ENCODE assay signal across 7 cellular contexts in the genomic region with DNA sequence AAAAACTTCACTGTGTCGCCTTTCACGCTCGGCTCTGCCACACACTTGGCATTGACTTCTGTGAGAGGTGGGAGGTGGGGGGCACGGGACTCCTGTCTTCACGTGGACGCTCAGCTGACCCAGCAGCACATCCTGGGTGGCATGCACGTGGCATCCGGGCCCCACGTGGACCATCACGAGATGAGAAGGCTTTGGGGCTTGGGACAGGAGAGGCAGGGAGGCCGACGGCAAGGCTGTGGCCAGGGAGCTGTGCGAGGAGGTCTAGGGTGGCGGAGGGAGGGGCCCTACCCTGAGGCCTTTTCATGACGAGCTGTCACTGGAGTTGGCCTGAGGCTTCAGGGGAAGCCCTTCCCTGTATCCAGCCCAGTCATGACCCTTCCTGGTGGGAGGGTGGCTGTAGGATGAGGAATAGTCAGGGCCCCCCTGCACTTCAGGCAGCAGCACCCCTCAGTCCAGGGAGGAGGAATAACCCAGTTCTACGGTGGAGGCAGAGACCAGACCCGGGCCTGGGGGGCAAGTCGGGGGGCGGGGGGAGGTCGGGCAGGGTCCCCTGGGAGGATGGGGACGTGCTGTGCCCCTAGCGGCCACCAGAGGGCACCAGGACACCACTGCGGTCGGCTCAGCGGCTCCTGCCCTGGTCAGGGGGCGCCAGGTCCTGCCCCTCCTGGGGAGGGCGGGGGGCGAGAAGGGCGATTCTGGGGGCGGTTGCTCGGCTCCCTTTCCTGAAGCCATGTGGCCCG. TPM values are rescaled to one million over a fixed set of nuclear protein-coding genes. Genes with fewer than 3 reads are reported as not detected.
DNase-seq lines count a peak whose midpoint lies in the region; ATAC-seq and TF ChIP-seq lines count a peak whose summit lies in the region.
"Had no signal": no experiment of that assay in that cellular context is flagged by ENCODE, and none has a peak within 500 bp of the region (broad histone marks: within the 10 kb centered on the region; RNA-seq: fewer than 3 reads in every experiment).

No MANE protein-coding gene starts in this region.

- H3K4me3 ChIP-seq in fibroblast of lung (replicated peaks in 1 of 4; ENCODE audit: control extremely low read depth in 1 of 4, insufficient read depth in 1 of 4, low read depth in 3 of 4, low read length in 4 of 4): no peak overlapping the region

- peak; percentile 54 to 66 for TF ChIP-seq CTCF in fibroblast of lung (conservative IDR thresholded peaks at IDR 0.05 in 1 of 2, IDR thresholded peaks at IDR 0.05 in 1 of 2; ENCODE audit: low read depth in 1 of 2, low read length in 2 of 2)

- no peaks in the 10 kb centered on the region for H3K4me1 ChIP-seq in fibroblast of lung (ENCODE audit: control insufficient read depth, extremely low read depth, insufficient read depth, low read length)

- H3K36me3 ChIP-seq in fibroblast of lung (ENCODE audit: control insufficient read depth, insufficient read depth, low read length): no peaks in the 10 kb centered on the region

- peak; percentile 35 to 45 (median 42) for DNase-seq in activated CD4-positive, CD25-positive, alpha-beta regulatory T cell (lab: John Stamatoyannopoulos, UW)
- DNase-seq in fibroblast of lung (ENCODE audit: low read depth in 2 of 2): no peak
- peak; percentile 34 to 59 (median 41) for DNase-seq in stimulated activated CD4-positive, alpha-beta T cell treated with anti-CD3 and anti-CD28 coated beads, TNF-alpha, amount 100 ng/mL, for 24 hours (ENCODE audit: low read depth in 3 of 3)
- no peak for DNase-seq in cerebellar cortex (ENCODE audit: low spot score)
- DNase-seq in cortex of kidney (lab: John Stamatoyannopoulos, UW): no peak

- no peak overlapping the region for H3K9ac ChIP-seq in fibroblast of lung (ENCODE audit: insufficient read depth, low read length)

- peak; percentile 51 for ATAC-seq in GM19043 (IDR thresholded peaks at IDR 0.05; ENCODE audit: low read depth, unreplicated experiment)

- H4K20me1 ChIP-seq in fibroblast of lung (ENCODE audit: control insufficient read depth, extremely low read depth, insufficient read depth, low read length): no peaks in the 10 kb centered on the region

- no peak overlapping the region for H3K27ac ChIP-seq in fibroblast of lung (ENCODE audit: insufficient read depth, low read length)

- H3K9me3 ChIP-seq in fibroblast of lung (ENCODE audit: control insufficient read depth, insufficient read depth, low read depth, low read length): no peaks in the 10 kb centered on the region

- peak overlapping the region; percentile 59 for H3K4me2 ChIP-seq in fibroblast of lung (ENCODE audit: extremely low read depth, insufficient read depth, low read length)

- no peak overlapping the region for H2AFZ ChIP-seq in fibroblast of lung (ENCODE audit: low read length)

- peaks cover 8% of the 10 kb centered on the region for H3K27me3 ChIP-seq in fibroblast of lung (ENCODE audit: control insufficient read depth, insufficient read depth, low read length)

- H3K79me2 ChIP-seq in fibroblast of lung (ENCODE audit: control insufficient read depth, insufficient read depth, low read length): no peaks in the 10 kb centered on the region

RNA-seq across cellular contexts. Expression of a gene that starts 2.0 kb away (rescaled TPM):
- 0.17 TPM in 1 of 2 replicates, not detected in the other for total RNA-seq in fibroblast of lung
- polyA plus RNA-seq in fibroblast of lung: 0.03 TPM in 1 of 2 replicates, not detected in the other
- polyA plus RNA-seq in fibroblast of lung (2012): 0.48 and 0.58 TPM in 2 replicates
- polyA minus RNA-seq in fibroblast of lung (ENCODE audit: low replicate concordance): not detected in 2 replicates
- total RNA-seq: activated CD8-positive, alpha-beta memory T cell treated with anti-CD3 and anti-CD28 coated beads for 36 hours had no signal

RNA-seq across cellular contexts. Expression of a gene that starts 16.0 kb away (rescaled TPM):
- 1.5 and 2.0 TPM in 2 replicates for total RNA-seq in fibroblast of lung
- 0.10 and 0.49 TPM in 2 replicates for polyA plus RNA-seq in fibroblast of lung
- 0.20 and 0.99 TPM in 2 replicates for polyA plus RNA-seq in fibroblast of lung (2012)
- 0.39 TPM in 1 of 2 replicates, not detected in the other for polyA minus RNA-seq in fibroblast of lung (ENCODE audit: low replicate concordance)

RNA-seq across cellular contexts. Expression of a gene that starts 17.6 kb away (rescaled TPM):
- total RNA-seq in fibroblast of lung: under 0.01 and 0.17 TPM in 2 replicates
- 0.41 and 0.44 TPM in 2 replicates for polyA plus RNA-seq in fibroblast of lung
- polyA plus RNA-seq in fibroblast of lung (2012): 0.98 and 1.5 TPM in 2 replicates
- 0.35 and 2.3 TPM in 2 replicates for polyA minus RNA-seq in fibroblast of lung (ENCODE audit: low replicate concordance)

RNA-seq across cellular contexts. Expression of a gene that starts 23.5 kb away (rescaled TPM):
- 5.6 and 7.4 TPM in 2 replicates for total RNA-seq in fibroblast of lung
- 4.7 and 6.1 TPM in 2 replicates for polyA plus RNA-seq in fibroblast of lung
- 5.9 and 7.5 TPM in 2 replicates for polyA plus RNA-seq in fibroblast of lung (2012)
- polyA minus RNA-seq in fibroblast of lung (ENCODE audit: low replicate concordance): 1.6 and 4.1 TPM in 2 replicates

RNA-seq across cellular contexts. Expression of a gene that starts 24.9 kb away (rescaled TPM):
- 61.1 and 61.9 TPM in 2 replicates for total RNA-seq in fibroblast of lung
- 34.1 and 62.0 TPM in 2 replicates for polyA plus RNA-seq in fibroblast of lung
- polyA plus RNA-seq in fibroblast of lung (2012): 47.9 and 88.2 TPM in 2 replicates
- polyA minus RNA-seq in fibroblast of lung (ENCODE audit: low replicate concordance): 64.8 and 117 TPM in 2 replicates

Comparison
In these comparisons a context has a peak if more than half of its experiments do, and no peak if none do; other contexts are left out.
1. DNase-seq: peak in activated CD4-positive, CD25-positive, alpha-beta regulatory T cell (4 of 4) and stimulated activated CD4-positive, alpha-beta T cell treated with anti-CD3 and anti-CD28 coated beads, TNF-alpha, amount 100 ng/mL, for 24 hours (3 of 3); none in fibroblast of lung (0 of 2), cerebellar cortex (single experiment) and cortex of kidney (single experiment).